ENCODE assay signal across 1 cellular context in the genomic region with DNA sequence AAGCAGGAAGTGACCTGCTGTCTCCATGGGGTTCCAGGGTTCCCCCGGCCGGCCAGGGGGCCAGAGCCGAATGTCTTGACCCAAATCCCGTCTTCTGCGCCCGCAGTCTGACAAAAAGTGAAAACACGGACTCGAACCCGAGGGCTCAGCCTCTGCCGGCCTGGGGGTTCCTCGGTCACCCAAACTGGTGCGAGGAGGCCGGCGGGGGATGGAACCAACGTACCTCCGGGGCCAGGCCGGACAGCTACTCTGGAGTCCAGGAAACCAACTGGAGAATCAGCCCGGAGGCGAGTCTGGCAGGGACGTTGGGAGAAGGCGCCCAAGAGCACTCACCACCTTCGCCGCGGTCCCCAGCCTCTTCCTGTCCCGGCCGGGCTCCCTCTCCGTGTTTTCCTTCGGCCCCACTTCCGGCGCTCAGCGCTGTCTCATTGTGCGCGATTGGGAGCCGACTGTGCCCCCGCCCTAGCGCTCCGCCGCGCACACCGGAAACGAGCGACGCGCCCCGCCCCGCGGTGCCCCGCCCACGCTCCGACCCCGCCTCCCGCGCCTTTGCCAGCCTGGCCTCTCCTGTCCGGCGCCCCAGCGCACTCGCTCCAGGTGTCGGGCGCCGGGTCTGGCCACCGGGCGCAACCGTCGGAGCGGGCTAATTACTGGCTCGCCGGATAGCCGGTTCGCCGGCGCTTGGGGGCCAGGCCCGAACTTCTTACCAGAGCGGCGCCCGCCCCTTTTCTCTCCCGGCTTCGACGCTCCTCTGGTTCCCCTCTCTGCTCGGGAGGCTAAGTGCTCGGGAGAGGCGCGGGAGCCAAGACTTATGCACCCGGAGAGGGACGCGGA.
TF ChIP-seq lines count a peak whose summit lies in the region.

TUT7 (minus strand) TSS at position 363 of the 834 bp plus-strand sequence. CDS start 1,211 bp downstream, outside the sequence.

TF ChIP-seq in WTC11, 78 proteins besides CTCF, POLR2A, EP300 and RAD21 (continued from another document):
- peak; percentile 99 for TF ChIP-seq PRDM15 (CRISPR knock-in tag; IDR thresholded peaks at IDR 0.05)
- TF ChIP-seq, protein P1, sequence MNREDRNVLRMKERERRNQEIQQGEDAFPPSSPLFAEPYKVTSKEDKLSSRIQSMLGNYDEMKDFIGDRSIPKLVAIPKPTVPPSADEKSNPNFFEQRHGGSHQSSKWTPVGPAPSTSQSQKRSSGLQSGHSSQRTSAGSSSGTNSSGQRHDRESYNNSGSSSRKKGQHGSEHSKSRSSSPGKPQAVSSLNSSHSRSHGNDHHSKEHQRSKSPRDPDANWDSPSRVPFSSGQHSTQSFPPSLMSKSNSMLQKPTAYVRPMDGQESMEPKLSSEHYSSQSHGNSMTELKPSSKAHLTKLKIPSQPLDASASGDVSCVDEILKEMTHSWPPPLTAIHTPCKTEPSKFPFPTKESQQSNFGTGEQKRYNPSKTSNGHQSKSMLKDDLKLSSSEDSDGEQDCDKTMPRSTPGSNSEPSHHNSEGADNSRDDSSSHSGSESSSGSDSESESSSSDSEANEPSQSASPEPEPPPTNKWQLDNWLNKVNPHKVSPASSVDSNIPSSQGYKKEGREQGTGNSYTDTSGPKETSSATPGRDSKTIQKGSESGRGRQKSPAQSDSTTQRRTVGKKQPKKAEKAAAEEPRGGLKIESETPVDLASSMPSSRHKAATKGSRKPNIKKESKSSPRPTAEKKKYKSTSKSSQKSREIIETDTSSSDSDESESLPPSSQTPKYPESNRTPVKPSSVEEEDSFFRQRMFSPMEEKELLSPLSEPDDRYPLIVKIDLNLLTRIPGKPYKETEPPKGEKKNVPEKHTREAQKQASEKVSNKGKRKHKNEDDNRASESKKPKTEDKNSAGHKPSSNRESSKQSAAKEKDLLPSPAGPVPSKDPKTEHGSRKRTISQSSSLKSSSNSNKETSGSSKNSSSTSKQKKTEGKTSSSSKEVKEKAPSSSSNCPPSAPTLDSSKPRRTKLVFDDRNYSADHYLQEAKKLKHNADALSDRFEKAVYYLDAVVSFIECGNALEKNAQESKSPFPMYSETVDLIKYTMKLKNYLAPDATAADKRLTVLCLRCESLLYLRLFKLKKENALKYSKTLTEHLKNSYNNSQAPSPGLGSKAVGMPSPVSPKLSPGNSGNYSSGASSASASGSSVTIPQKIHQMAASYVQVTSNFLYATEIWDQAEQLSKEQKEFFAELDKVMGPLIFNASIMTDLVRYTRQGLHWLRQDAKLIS (CRISPR knock-in tag; IDR thresholded peaks at IDR 0.05; ENCODE audit: borderline replicate concordance) = peak; percentile 45; the same call in 1 of the 2 replicates
- TF ChIP-seq IRF2 (CRISPR knock-in tag; IDR thresholded peaks at IDR 0.05; ENCODE audit: borderline replicate concordance, low read depth) = no peak
- TF ChIP-seq ELF4 (CRISPR knock-in tag; IDR thresholded peaks at IDR 0.05; ENCODE audit: low read depth) = no peak
- 0 out of 2 replicates have a peak, but pooled peaks have one; percentile 13 for TF ChIP-seq FOXP1 (CRISPR knock-in tag; IDR thresholded peaks at IDR 0.05; ENCODE audit: borderline replicate concordance)
- no peak for TF ChIP-seq JAZF1 (CRISPR knock-in tag; IDR thresholded peaks at IDR 0.05)
- no peak for TF ChIP-seq TCF7 (CRISPR knock-in tag; IDR thresholded peaks at IDR 0.05; ENCODE audit: low read depth)
- TF ChIP-seq ATF6 (CRISPR knock-in tag; IDR thresholded peaks at IDR 0.05) = no peak
- peak; percentile 51; the same call in 1 of the 2 replicates for TF ChIP-seq ZNF232 (CRISPR knock-in tag; IDR thresholded peaks at IDR 0.05)
- TF ChIP-seq, protein P2, sequence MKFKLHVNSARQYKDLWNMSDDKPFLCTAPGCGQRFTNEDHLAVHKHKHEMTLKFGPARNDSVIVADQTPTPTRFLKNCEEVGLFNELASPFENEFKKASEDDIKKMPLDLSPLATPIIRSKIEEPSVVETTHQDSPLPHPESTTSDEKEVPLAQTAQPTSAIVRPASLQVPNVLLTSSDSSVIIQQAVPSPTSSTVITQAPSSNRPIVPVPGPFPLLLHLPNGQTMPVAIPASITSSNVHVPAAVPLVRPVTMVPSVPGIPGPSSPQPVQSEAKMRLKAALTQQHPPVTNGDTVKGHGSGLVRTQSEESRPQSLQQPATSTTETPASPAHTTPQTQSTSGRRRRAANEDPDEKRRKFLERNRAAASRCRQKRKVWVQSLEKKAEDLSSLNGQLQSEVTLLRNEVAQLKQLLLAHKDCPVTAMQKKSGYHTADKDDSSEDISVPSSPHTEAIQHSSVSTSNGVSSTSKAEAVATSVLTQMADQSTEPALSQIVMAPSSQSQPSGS (CRISPR knock-in tag; IDR thresholded peaks at IDR 0.05; ENCODE audit: borderline replicate concordance, low read depth) = no peak
- TF ChIP-seq PRRX2 (CRISPR knock-in tag; IDR thresholded peaks at IDR 0.05) = no peak
- TF ChIP-seq E2F1 (CRISPR knock-in tag; IDR thresholded peaks at IDR 0.05) = no peak
- peak; percentile 83 for TF ChIP-seq ZBTB21 (CRISPR knock-in tag; IDR thresholded peaks at IDR 0.05; ENCODE audit: borderline replicate concordance)
- TF ChIP-seq ATF1 (CRISPR knock-in tag; IDR thresholded peaks at IDR 0.05) = no peak
TF ChIP-seq in WTC11: peak in this region for 25.
